ENCODE assay signal across 1 cellular context in the genomic region with DNA sequence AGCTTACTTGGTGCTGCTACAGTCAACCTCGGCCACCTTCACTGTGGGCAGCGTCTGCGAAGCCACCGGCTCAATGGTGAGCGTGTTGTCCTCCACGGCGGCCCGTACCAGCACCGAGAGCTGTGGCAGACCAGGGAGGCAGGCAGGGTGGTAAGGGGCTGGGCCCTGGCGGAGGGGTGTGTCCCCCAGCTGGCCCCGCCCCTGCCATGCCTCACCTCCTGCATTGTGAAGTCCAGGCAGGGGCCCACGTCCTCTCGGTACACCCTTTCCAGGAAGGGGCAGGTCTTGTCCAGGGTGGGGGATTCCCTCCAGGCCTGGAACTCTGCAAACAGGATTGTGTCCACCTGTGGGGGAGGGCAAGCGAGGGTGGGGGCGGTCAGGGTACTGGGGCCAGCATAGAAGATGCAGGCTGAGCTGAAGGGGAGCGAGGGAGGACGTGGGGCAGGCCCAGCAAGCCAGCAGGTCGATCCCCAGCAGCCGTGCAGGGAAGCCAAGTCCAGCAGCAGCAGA.
TF ChIP-seq lines count a peak whose summit lies in the region.

No MANE protein-coding gene starts in this region.

TF ChIP-seq in HepG2, 621 proteins besides CTCF, POLR2A, EP300 and RAD21 (continued from another document and continues in another):
- TF ChIP-seq, protein P1, sequence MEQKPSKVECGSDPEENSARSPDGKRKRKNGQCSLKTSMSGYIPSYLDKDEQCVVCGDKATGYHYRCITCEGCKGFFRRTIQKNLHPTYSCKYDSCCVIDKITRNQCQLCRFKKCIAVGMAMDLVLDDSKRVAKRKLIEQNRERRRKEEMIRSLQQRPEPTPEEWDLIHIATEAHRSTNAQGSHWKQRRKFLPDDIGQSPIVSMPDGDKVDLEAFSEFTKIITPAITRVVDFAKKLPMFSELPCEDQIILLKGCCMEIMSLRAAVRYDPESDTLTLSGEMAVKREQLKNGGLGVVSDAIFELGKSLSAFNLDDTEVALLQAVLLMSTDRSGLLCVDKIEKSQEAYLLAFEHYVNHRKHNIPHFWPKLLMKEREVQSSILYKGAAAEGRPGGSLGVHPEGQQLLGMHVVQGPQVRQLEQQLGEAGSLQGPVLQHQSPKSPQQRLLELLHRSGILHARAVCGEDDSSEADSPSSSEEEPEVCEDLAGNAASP (CRISPR knock-in tag; IDR thresholded peaks at IDR 0.05; ENCODE audit: borderline replicate concordance) = no peak
- TF ChIP-seq, protein P2, sequence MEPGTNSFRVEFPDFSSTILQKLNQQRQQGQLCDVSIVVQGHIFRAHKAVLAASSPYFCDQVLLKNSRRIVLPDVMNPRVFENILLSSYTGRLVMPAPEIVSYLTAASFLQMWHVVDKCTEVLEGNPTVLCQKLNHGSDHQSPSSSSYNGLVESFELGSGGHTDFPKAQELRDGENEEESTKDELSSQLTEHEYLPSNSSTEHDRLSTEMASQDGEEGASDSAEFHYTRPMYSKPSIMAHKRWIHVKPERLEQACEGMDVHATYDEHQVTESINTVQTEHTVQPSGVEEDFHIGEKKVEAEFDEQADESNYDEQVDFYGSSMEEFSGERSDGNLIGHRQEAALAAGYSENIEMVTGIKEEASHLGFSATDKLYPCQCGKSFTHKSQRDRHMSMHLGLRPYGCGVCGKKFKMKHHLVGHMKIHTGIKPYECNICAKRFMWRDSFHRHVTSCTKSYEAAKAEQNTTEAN (CRISPR knock-in tag; conservative IDR thresholded peaks at IDR 0.05) = no peak
- TF ChIP-seq SPEN (CRISPR knock-in tag; IDR thresholded peaks at IDR 0.05; ENCODE audit: low read depth) (no peak), ONECUT2 (CRISPR knock-in tag; IDR thresholded peaks at IDR 0.05) (no peak), DPF2 (CRISPR knock-in tag; IDR thresholded peaks at IDR 0.05; ENCODE audit: borderline replicate concordance, low read depth) (0 out of 2 replicates have a peak, but pooled peaks have one; percentile 43), PHB2 (IDR thresholded peaks at IDR 0.05; ENCODE audit: partially characterized antibody) (no peak), XRCC5 (optimal IDR thresholded peaks at IDR 0.05; ENCODE audit: low read length) (no peak), TOPORS (CRISPR knock-in tag; IDR thresholded peaks at IDR 0.05) (no peak), MAFF (IDR thresholded peaks at IDR 0.05; ENCODE audit: low read depth, low read length) (no peak), NRL (CRISPR knock-in tag; IDR thresholded peaks at IDR 0.05; ENCODE audit: borderline replicate concordance) (peak; percentile 55; the same call in 1 of the 2 replicates), NCOA1 (CRISPR knock-in tag; IDR thresholded peaks at IDR 0.05) (no peak), ZKSCAN5 (CRISPR knock-in tag; IDR thresholded peaks at IDR 0.05) (peak; percentile 70; the same call in 1 of the 2 replicates), EED (CRISPR knock-in tag; IDR thresholded peaks at IDR 0.05) (peak; percentile 16; the same call in 1 of the 2 replicates), ELF4 (CRISPR knock-in tag; IDR thresholded peaks at IDR 0.05; ENCODE audit: borderline replicate concordance) (no peak), SOX13 (IDR thresholded peaks at IDR 0.05) (no peak), SOX13 (CRISPR knock-in tag; conservative IDR thresholded peaks at IDR 0.05 in 1 of 2, IDR thresholded peaks at IDR 0.05 in 1 of 2) (peak in 1 of 2 experiments; percentile 60; a peak in 2 of 4 replicates), SOX6 (IDR thresholded peaks at IDR 0.05) (no peak), SOX6 (CRISPR knock-in tag; IDR thresholded peaks at IDR 0.05) (peak; percentile 66), MTA1 (CRISPR knock-in tag; IDR thresholded peaks at IDR 0.05; ENCODE audit: borderline replicate concordance) (no peak), ZBTB42 (CRISPR knock-in tag; IDR thresholded peaks at IDR 0.05) (no peak), HDAC2 (CRISPR knock-in tag; IDR thresholded peaks at IDR 0.05) (no peak), REL (CRISPR knock-in tag; conservative IDR thresholded peaks at IDR 0.05) (no peak), DMAP1 (CRISPR knock-in tag; IDR thresholded peaks at IDR 0.05) (peak; percentile 62; the same call in 1 of the 2 replicates), ZNF543 (CRISPR knock-in tag; IDR thresholded peaks at IDR 0.05) (peak; percentile 75; the same call in 1 of the 2 replicates), SOX5 (CRISPR knock-in tag; IDR thresholded peaks at IDR 0.05; ENCODE audit: borderline replicate concordance) (peak; percentile 15; the same call in 1 of the 2 replicates), ZNF207 (IDR thresholded peaks at IDR 0.05; ENCODE audit: borderline replicate concordance) (no peak)
- TF ChIP-seq, protein P3, sequence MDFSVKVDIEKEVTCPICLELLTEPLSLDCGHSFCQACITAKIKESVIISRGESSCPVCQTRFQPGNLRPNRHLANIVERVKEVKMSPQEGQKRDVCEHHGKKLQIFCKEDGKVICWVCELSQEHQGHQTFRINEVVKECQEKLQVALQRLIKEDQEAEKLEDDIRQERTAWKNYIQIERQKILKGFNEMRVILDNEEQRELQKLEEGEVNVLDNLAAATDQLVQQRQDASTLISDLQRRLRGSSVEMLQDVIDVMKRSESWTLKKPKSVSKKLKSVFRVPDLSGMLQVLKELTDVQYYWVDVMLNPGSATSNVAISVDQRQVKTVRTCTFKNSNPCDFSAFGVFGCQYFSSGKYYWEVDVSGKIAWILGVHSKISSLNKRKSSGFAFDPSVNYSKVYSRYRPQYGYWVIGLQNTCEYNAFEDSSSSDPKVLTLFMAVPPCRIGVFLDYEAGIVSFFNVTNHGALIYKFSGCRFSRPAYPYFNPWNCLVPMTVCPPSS (IDR thresholded peaks at IDR 0.05) = no peak
- TF ChIP-seq, protein P4, sequence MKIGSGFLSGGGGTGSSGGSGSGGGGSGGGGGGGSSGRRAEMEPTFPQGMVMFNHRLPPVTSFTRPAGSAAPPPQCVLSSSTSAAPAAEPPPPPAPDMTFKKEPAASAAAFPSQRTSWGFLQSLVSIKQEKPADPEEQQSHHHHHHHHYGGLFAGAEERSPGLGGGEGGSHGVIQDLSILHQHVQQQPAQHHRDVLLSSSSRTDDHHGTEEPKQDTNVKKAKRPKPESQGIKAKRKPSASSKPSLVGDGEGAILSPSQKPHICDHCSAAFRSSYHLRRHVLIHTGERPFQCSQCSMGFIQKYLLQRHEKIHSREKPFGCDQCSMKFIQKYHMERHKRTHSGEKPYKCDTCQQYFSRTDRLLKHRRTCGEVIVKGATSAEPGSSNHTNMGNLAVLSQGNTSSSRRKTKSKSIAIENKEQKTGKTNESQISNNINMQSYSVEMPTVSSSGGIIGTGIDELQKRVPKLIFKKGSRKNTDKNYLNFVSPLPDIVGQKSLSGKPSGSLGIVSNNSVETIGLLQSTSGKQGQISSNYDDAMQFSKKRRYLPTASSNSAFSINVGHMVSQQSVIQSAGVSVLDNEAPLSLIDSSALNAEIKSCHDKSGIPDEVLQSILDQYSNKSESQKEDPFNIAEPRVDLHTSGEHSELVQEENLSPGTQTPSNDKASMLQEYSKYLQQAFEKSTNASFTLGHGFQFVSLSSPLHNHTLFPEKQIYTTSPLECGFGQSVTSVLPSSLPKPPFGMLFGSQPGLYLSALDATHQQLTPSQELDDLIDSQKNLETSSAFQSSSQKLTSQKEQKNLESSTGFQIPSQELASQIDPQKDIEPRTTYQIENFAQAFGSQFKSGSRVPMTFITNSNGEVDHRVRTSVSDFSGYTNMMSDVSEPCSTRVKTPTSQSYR (CRISPR knock-in tag; IDR thresholded peaks at IDR 0.05; ENCODE audit: borderline replicate concordance) = peak; percentile 78
- TF ChIP-seq, protein P5, sequence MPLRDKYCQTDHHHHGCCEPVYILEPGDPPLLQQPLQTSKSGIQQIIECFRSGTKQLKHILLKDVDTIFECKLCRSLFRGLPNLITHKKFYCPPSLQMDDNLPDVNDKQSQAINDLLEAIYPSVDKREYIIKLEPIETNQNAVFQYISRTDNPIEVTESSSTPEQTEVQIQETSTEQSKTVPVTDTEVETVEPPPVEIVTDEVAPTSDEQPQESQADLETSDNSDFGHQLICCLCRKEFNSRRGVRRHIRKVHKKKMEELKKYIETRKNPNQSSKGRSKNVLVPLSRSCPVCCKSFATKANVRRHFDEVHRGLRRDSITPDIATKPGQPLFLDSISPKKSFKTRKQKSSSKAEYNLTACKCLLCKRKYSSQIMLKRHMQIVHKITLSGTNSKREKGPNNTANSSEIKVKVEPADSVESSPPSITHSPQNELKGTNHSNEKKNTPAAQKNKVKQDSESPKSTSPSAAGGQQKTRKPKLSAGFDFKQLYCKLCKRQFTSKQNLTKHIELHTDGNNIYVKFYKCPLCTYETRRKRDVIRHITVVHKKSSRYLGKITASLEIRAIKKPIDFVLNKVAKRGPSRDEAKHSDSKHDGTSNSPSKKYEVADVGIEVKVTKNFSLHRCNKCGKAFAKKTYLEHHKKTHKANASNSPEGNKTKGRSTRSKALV (CRISPR knock-in tag; IDR thresholded peaks at IDR 0.05) = no peak
- TF ChIP-seq, protein P6, sequence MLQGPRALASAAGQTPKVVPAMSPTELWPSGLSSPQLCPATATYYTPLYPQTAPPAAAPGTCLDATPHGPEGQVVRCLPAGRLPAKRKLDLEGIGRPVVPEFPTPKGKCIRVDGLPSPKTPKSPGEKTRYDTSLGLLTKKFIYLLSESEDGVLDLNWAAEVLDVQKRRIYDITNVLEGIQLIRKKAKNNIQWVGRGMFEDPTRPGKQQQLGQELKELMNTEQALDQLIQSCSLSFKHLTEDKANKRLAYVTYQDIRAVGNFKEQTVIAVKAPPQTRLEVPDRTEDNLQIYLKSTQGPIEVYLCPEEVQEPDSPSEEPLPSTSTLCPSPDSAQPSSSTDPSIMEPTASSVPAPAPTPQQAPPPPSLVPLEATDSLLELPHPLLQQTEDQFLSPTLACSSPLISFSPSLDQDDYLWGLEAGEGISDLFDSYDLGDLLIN (CRISPR knock-in tag; IDR thresholded peaks at IDR 0.05; ENCODE audit: borderline replicate concordance) = no peak
- TF ChIP-seq, protein P7, sequence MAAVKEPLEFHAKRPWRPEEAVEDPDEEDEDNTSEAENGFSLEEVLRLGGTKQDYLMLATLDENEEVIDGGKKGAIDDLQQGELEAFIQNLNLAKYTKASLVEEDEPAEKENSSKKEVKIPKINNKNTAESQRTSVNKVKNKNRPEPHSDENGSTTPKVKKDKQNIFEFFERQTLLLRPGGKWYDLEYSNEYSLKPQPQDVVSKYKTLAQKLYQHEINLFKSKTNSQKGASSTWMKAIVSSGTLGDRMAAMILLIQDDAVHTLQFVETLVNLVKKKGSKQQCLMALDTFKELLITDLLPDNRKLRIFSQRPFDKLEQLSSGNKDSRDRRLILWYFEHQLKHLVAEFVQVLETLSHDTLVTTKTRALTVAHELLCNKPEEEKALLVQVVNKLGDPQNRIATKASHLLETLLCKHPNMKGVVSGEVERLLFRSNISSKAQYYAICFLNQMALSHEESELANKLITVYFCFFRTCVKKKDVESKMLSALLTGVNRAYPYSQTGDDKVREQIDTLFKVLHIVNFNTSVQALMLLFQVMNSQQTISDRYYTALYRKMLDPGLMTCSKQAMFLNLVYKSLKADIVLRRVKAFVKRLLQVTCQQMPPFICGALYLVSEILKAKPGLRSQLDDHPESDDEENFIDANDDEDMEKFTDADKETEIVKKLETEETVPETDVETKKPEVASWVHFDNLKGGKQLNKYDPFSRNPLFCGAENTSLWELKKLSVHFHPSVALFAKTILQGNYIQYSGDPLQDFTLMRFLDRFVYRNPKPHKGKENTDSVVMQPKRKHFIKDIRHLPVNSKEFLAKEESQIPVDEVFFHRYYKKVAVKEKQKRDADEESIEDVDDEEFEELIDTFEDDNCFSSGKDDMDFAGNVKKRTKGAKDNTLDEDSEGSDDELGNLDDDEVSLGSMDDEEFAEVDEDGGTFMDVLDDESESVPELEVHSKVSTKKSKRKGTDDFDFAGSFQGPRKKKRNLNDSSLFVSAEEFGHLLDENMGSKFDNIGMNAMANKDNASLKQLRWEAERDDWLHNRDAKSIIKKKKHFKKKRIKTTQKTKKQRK (IDR thresholded peaks at IDR 0.05; ENCODE audit: low read length) = no peak
- TF ChIP-seq, protein P8, sequence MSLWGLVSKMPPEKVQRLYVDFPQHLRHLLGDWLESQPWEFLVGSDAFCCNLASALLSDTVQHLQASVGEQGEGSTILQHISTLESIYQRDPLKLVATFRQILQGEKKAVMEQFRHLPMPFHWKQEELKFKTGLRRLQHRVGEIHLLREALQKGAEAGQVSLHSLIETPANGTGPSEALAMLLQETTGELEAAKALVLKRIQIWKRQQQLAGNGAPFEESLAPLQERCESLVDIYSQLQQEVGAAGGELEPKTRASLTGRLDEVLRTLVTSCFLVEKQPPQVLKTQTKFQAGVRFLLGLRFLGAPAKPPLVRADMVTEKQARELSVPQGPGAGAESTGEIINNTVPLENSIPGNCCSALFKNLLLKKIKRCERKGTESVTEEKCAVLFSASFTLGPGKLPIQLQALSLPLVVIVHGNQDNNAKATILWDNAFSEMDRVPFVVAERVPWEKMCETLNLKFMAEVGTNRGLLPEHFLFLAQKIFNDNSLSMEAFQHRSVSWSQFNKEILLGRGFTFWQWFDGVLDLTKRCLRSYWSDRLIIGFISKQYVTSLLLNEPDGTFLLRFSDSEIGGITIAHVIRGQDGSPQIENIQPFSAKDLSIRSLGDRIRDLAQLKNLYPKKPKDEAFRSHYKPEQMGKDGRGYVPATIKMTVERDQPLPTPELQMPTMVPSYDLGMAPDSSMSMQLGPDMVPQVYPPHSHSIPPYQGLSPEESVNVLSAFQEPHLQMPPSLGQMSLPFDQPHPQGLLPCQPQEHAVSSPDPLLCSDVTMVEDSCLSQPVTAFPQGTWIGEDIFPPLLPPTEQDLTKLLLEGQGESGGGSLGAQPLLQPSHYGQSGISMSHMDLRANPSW (CRISPR knock-in tag; IDR thresholded peaks at IDR 0.05; ENCODE audit: borderline replicate concordance) = peak; percentile 39; the same call in 1 of the 2 replicates
- TF ChIP-seq, protein P9, sequence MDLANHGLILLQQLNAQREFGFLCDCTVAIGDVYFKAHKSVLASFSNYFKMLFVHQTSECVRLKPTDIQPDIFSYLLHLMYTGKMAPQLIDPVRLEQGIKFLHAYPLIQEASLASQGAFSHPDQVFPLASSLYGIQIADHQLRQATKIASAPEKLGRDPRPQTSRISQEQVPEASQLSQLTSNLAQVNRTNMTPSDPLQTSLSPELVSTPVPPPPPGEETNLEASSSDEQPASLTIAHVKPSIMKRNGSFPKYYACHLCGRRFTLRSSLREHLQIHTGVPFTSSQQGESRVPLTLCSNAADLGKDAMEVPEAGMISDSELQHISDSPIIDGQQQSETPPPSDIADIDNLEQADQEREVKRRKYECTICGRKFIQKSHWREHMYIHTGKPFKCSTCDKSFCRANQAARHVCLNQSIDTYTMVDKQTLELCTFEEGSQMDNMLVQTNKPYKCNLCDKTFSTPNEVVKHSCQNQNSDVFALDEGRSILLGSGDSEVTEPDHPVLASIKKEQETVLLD (CRISPR knock-in tag; IDR thresholded peaks at IDR 0.05; ENCODE audit: low read depth) = no peak
- TF ChIP-seq, protein P10, sequence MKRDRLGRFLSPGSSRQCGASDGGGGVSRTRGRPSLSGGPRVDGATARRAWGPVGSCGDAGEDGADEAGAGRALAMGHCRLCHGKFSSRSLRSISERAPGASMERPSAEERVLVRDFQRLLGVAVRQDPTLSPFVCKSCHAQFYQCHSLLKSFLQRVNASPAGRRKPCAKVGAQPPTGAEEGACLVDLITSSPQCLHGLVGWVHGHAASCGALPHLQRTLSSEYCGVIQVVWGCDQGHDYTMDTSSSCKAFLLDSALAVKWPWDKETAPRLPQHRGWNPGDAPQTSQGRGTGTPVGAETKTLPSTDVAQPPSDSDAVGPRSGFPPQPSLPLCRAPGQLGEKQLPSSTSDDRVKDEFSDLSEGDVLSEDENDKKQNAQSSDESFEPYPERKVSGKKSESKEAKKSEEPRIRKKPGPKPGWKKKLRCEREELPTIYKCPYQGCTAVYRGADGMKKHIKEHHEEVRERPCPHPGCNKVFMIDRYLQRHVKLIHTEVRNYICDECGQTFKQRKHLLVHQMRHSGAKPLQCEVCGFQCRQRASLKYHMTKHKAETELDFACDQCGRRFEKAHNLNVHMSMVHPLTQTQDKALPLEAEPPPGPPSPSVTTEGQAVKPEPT (CRISPR knock-in tag; IDR thresholded peaks at IDR 0.05; ENCODE audit: low read depth) = peak; percentile 26; the same call in 1 of the 2 replicates
